ENCODE assay signal across 9 cellular contexts in the genomic region with DNA sequence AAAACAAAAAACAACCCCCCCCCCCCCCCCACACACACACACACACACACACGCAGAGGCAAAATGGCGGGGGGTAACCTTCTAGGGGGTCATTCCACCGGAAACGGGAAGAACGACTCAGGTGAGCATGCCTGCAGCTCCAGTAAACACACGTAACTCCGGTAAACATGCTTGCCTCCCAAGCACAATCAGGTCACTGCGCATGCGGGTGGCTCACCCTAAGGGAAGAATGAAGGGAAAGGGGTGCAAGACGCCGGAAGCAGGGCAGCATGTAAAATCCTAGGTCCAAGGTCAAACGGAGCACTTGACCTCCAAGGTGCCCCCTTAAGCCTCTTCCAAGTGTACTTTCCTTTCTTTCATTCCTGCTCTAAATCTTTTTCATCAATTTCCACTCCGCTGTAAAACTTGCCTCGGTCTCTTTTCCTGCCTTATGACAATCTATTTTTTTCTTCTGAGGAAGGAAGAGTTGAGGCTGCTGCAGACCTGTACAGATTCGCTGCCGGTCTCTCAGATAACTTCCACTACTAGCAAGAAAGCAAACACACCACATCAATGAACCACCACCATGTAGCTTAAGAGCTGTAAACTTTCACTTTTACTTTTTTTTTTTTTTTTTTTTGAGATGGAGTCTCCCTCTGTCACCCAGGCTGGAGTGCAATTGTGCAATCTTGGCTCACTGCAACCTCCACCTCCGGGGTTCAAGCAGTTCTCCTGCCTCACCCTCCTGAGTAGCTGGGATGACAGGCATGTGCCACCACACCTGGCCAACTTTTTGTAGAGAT.
A peak's percentile ranks its signal among the peaks of the same experiment; 100 is the strongest.
DNase-seq lines count a peak whose midpoint lies in the region; ATAC-seq and FAIRE-seq lines count a peak whose summit lies in the region.
"Had no signal": no experiment of that assay in that cellular context is flagged by ENCODE, and none has a peak within 500 bp of the region (broad histone marks: within the 10 kb centered on the region; RNA-seq: fewer than 3 reads in every experiment).

No MANE protein-coding gene starts in this region.

- peak overlapping the region; percentile 83 for H3K4me3 Mint-ChIP-seq in memory B cell

- H3K27me3 Mint-ChIP-seq in memory B cell: peaks cover 2% of the 10 kb centered on the region

- peak overlapping the region; percentile 87 for H3K27ac Mint-ChIP-seq in memory B cell

- H3K4me1 Mint-ChIP-seq in memory B cell: peaks cover 25% of the 10 kb centered on the region

- peaks cover 1% of the 10 kb centered on the region for H3K36me3 Mint-ChIP-seq in memory B cell

- DNase-seq in AML-193 (lab: John Stamatoyannopoulos, UW) (peak; percentile 19 to 35), NCI-H2029 treated with DMSO at 0.1 percent for 48 hours (lab: John Stamatoyannopoulos, UW) (peak; percentile 42), memory B cell (ENCODE audit: low spot score in 2 of 2) (no peak), HTR-8/SVneo (ENCODE audit: insufficient read length, low spot score) (no peak), inferior parietal cortex (ENCODE audit: extremely low spot score) (no peak), iPS-NIHi11 (ENCODE audit: low spot score) (no peak)
- peak; percentile 27 for DNase-seq in activated T-cell treated with anti-CD3 and anti-CD28 coated beads, Interleukin-2, amount 50 U/mL, for 1 hour
- DNase-seq: NCI-H1048 had no signal

- peak; percentile 28 for ATAC-seq in memory B cell (ENCODE audit: low read depth)
- ATAC-seq in HG03442 (IDR thresholded peaks at IDR 0.05; ENCODE audit: unreplicated experiment): no peak

- no peaks in the 10 kb centered on the region for H3K9me3 Mint-ChIP-seq in memory B cell

- no peak for FAIRE-seq in HTR-8/SVneo (lab: Jason Lieb, UNC)

Comparison
In these comparisons a context has a peak if more than half of its experiments do, and no peak if none do; other contexts are left out.
1. DNase-seq: peak in AML-193 (2 of 2), NCI-H2029 treated with DMSO at 0.1 percent for 48 hours (single experiment) and activated T-cell treated with anti-CD3 and anti-CD28 coated beads, Interleukin-2, amount 50 U/mL, for 1 hour (single experiment); none in memory B cell (0 of 2), HTR-8/SVneo (single experiment), inferior parietal cortex (single experiment) and iPS-NIHi11 (single experiment).